Comparison of ENCODE assay signal across 8 cellular contexts in the genomic region with DNA sequence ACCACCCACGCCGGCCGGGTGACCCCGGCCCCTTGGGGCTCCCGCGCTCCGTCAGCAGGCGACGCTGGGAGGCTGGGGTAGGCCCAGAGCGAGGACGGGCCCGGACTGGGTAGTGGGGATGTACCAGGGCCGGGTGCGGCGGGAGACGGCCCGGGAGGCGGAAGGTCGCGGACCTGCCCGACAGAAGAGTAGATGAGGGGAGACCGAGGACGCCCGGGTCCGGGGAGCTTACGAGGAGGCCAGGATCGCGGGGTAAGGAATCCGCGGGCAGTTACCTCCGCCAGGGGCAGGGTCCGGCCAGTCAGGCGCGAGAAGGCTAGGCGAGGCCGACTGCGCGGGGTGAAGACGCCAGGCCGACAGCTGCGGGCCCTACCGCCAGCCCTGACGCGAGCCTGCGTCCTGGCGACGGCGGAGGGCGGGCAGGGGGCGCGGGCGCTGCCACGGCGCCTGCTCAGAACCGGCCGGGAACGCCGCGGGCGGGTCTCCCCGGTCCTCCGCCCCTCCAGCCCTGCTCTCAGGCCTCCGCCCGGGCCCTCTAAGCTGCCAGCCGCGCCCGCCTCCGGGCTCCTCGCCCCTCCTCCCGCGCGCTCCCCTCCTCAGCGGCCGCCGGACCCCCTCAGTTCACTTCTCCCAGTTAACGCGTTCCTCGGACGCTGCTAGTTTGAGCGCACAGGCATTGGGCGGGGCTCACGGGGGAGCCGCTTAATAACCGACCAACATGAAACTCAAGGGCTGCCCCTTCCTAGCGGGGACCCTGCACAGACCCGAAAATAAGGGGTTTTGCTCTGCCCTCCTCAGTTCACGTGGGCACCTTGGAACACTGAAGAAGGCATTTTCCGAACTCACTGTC. TPM values are rescaled to one million over a fixed set of nuclear protein-coding genes. Genes with fewer than 3 reads are reported as not detected.
DNase-seq lines count a peak whose midpoint lies in the region; ATAC-seq and TF ChIP-seq lines count a peak whose summit lies in the region.

A gene (minus strand): TSS at position 407 of the 850 bp plus-strand sequence. CDS start 1,678 bp downstream, outside the sequence.

- H3K27ac ChIP-seq in CD8-positive, alpha-beta memory T cell (ENCODE audit: low read depth, low read length): peak within 1 kb of the TSS; percentile 16

- H3K27ac Mint-ChIP-seq in CD8-positive, alpha-beta memory T cell: peak within 1 kb of the TSS; percentile 52 to 97 (median 88)

- peak within 1 kb of the TSS; percentile 85 to 97 (median 91) for H3K4me3 Mint-ChIP-seq in CD8-positive, alpha-beta memory T cell

- no peaks in the 10 kb centered on the region for H3K9me3 ChIP-seq in CD8-positive, alpha-beta memory T cell (ENCODE audit: low read length)
- no peaks in the 10 kb centered on the region for H3K9me3 ChIP-seq in mucosa of descending colon

- TF ChIP-seq CTCF in epithelial cell of esophagus (IDR thresholded peaks at IDR 0.05; ENCODE audit: insufficient read depth, low read depth, low read length, missing control alignments) (no peak), mucosa of descending colon (IDR thresholded peaks at IDR 0.05) (no peak)

- no peaks in the 10 kb centered on the region for H3K27me3 ChIP-seq in CD8-positive, alpha-beta memory T cell (ENCODE audit: insufficient read depth, low read length, poor library complexity, severe bottlenecking)

- H3K27me3 Mint-ChIP-seq in CD8-positive, alpha-beta memory T cell: no peaks in the 10 kb centered on the region

- peak; percentile 76 for ATAC-seq in GM19438 (IDR thresholded peaks at IDR 0.05; ENCODE audit: low read depth, unreplicated experiment)
- peak; percentile 64 for ATAC-seq in HG03565 (IDR thresholded peaks at IDR 0.05; ENCODE audit: unreplicated experiment)
- peak; percentile 93 for ATAC-seq in mucosa of descending colon

- H3K4me3 ChIP-seq in CD8-positive, alpha-beta memory T cell (ENCODE audit: low read length): peak within 1 kb of the TSS; percentile 79
- H3K4me3 ChIP-seq in epithelial cell of esophagus (ENCODE audit: low read length) (peak within 1 kb of the TSS; percentile 74), mucosa of descending colon (peak within 1 kb of the TSS; percentile 52)

- peak; percentile 29 to 66 (median 48) for DNase-seq in CD8-positive, alpha-beta memory T cell
- DNase-seq in NOMO-1 treated with DMSO at 0.1 percent for 48 hours (lab: John Stamatoyannopoulos, UW; ENCODE audit: unreplicated experiment) (peak; percentile 80), activated T-cell treated with anti-CD3 and anti-CD28 coated beads for 1 hour (ENCODE audit: low read depth) (peak; percentile 39), epithelial cell of esophagus (ENCODE audit: low read depth) (peak; percentile 64), mucosa of descending colon (peak; percentile 69 to 84 (median 78))
- DNase-seq in stimulated activated CD8-positive, alpha-beta memory T cell treated with anti-CD3 and anti-CD28 coated beads, Interleukin-4, amount 100 ng/mL, for 1 hour (ENCODE audit: low read depth in 2 of 2, low spot score in 1 of 2): peak; percentile 6 to 25

- no peaks in the 10 kb centered on the region for H3K4me1 ChIP-seq in CD8-positive, alpha-beta memory T cell (ENCODE audit: insufficient read depth, low read length)
- peaks cover 10% of the 10 kb centered on the region for H3K4me1 ChIP-seq in mucosa of descending colon (ENCODE audit: low read depth)

- peaks cover 0 to 2% (median 0%) of the 10 kb centered on the region in 3 donors for H3K36me3 Mint-ChIP-seq in CD8-positive, alpha-beta memory T cell

- intact Hi-C loops in mucosa of descending colon (cut with DNase I, micrococcal nuclease): no loop called here

- H3K9me3 Mint-ChIP-seq in CD8-positive, alpha-beta memory T cell: peaks cover 0 to under 1% (median 0%) of the 10 kb centered on the region in 5 donors

- H3K36me3 ChIP-seq in CD8-positive, alpha-beta memory T cell (ENCODE audit: insufficient read depth, low read length): no peaks in the 10 kb centered on the region
- no peaks in the 10 kb centered on the region for H3K36me3 ChIP-seq in mucosa of descending colon (ENCODE audit: low read depth)

- POLR2A ChIA-PET in CD8-positive, alpha-beta memory T cell (lab: Charles Lee): no interaction called here

- CTCF ChIA-PET in CD8-positive, alpha-beta memory T cell (lab: Charles Lee): no interaction called here

- peaks cover 16 to 33% (median 24%) of the 10 kb centered on the region in 3 donors for H3K4me1 Mint-ChIP-seq in CD8-positive, alpha-beta memory T cell

RNA-seq across cellular contexts. Expression of the gene that starts here (rescaled TPM):
- 1 to 10 TPM; 8.2 to 9.3 TPM for total RNA-seq in CD8-positive, alpha-beta memory T cell
- polyA plus RNA-seq in CD8-positive, alpha-beta memory T cell: 1.3 TPM
- total RNA-seq in mucosa of descending colon: 10 to 100 TPM in 2 of 3 donors, 1 to 10 TPM in 1; 8.5 to 21.6 (median 13.6) TPM

Comparison
In these comparisons a context has a peak if more than half of its experiments do, and no peak if none do; other contexts are left out.
1. Peak in every context shown above with its lines: DNase-seq, ATAC-seq, H3K4me3 ChIP-seq and H3K27ac ChIP-seq.
2. DNase-seq: peak in every context shown above with its lines; median percentile 80 in NOMO-1 treated with DMSO at 0.1 percent for 48 hours; 78 in mucosa of descending colon; 64 in epithelial cell of esophagus; 48 in CD8-positive, alpha-beta memory T cell; 39 in activated T-cell treated with anti-CD3 and anti-CD28 coated beads for 1 hour; 16 in stimulated activated CD8-positive, alpha-beta memory T cell treated with anti-CD3 and anti-CD28 coated beads, Interleukin-4, amount 100 ng/mL, for 1 hour.